Comparison of ENCODE assay signal across 8 cellular contexts in the genomic region with DNA sequence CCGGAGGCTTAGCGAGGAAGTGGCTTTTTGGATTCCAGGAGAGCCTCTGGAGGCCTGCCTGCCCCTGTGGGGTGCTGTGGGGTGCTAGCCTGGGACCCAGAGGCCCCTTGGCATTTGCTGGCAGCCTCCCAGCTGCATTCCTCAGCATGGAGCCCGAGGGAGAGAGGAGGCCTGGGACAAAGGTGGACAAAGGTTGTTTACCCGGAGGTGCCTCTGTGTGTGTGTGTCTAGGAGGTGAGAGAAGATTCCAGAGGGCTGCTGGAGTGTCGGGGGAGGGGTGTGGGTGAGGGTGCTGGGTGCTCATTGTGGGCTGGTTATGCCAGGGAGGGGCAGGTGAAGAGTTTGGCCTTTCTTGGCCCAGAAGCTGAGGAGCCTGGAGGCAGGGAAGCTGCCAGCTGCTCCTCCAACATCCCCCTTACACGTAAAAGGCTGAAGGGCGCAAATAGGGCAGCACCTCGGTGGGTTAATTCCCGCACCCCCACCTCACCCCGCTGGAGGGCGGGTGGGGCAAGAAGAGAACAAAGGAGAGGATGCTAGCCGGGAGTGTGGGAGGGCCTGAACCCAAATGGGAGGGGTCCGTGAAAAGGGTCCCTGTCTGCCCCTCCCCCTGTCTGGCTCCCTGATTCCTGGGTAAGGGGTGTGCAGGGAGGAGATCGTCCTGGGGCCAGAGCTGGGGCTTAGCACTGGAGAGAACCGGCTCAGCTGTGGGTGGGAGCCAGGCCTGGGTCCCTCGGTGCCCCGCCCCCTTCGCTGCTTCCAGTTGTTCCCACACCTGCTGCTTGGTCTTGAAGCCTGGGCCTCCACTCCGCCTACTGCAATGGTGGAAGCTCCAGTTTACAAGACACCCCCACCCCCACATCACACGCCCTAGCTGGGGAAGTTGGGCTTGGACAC. TPM values are rescaled to one million over a fixed set of nuclear protein-coding genes. Genes with fewer than 3 reads are reported as not detected.
DNase-seq lines count a peak whose midpoint lies in the region; ATAC-seq and TF ChIP-seq lines count a peak whose summit lies in the region.

No MANE protein-coding gene starts in this region.

- H2AFZ ChIP-seq in MM.1S (ENCODE audit: low read length) (peak overlapping the region; percentile 10; the same call in 1 of the 2 replicates), mammary epithelial cell (ENCODE audit: low read depth, low read length) (peak overlapping the region; percentile 34)

- no peak for TF ChIP-seq CTCF in MM.1S (IDR thresholded peaks at IDR 0.05; ENCODE audit: low read length)
- TF ChIP-seq CTCF in mammary epithelial cell (conservative IDR thresholded peaks at IDR 0.05 in 1 of 2, IDR thresholded peaks at IDR 0.05 in 1 of 2; ENCODE audit: extremely low read depth in 1 of 2, insufficient read depth in 1 of 2, low read depth in 1 of 2, low read length in 2 of 2), result no peak
- no peak for TF ChIP-seq CTCF in lower lobe of right lung (IDR thresholded peaks at IDR 0.05)
- TF ChIP-seq CTCF in upper lobe of left lung (IDR thresholded peaks at IDR 0.05), result no peak

- in situ Hi-C loops in mammary epithelial cell (cut with MboI; ENCODE audit: low sequenced_read_pairs in 2 of 2), result no loop called here

- 9% methylated on average over 10 of the region's 20 CpGs for WGBS in mammary epithelial cell (ENCODE audit: low coverage, missing lambda C conversion rate)
- 41 to 47% methylated on average over 12 to 20 of the region's 20 CpGs for WGBS in upper lobe of left lung, 2 donors

- peak overlapping the region; percentile 79 for H3K27ac ChIP-seq in BLaER1
- H3K27ac ChIP-seq in MM.1S (ENCODE audit: low read length), result no peak overlapping the region
- H3K27ac ChIP-seq in mammary epithelial cell (ENCODE audit: insufficient read depth, low read depth, low read length), result peak overlapping the region; percentile 99
- H3K27ac ChIP-seq in lower lobe of right lung, result peak overlapping the region; percentile 90
- H3K27ac ChIP-seq in upper lobe of left lung, result peak overlapping the region; percentile 76 to 91 (median 86)

- H3K9ac ChIP-seq in BLaER1 (peak overlapping the region; percentile 61), MM.1S (ENCODE audit: low read length) (no peak overlapping the region), mammary epithelial cell (ENCODE audit: insufficient read depth, low read length) (peak overlapping the region; percentile 98)

- H4K20me1 ChIP-seq in BLaER1 (no peaks in the 10 kb centered on the region), MM.1S (ENCODE audit: insufficient read depth, low read length) (no peaks in the 10 kb centered on the region), mammary epithelial cell (ENCODE audit: insufficient read depth, low read length) (no peaks in the 10 kb centered on the region)

- H3F3A ChIP-seq in MM.1S (ENCODE audit: insufficient read depth, low read length), result no peaks in the 10 kb centered on the region

- CTCF ChIA-PET in mammary epithelial cell (lab: Charles Lee; ENCODE audit: low non-redundant PET), result interaction anchor here (1.3 kb wide), 1 partner anchor 36 kb away, joined by 8 read pairs; the partner anchor contains the start of gene ACBD4

- no peaks in the 10 kb centered on the region for H3K79me2 ChIP-seq in MM.1S (ENCODE audit: low read length)
- peaks cover 2% of the 10 kb centered on the region for H3K79me2 ChIP-seq in mammary epithelial cell (ENCODE audit: insufficient read depth, low read length)

- peaks cover 44% of the 10 kb centered on the region for H3K4me1 ChIP-seq in BLaER1
- H3K4me1 ChIP-seq in MM.1S (ENCODE audit: low read length), result no peaks in the 10 kb centered on the region
- peaks cover 55% of the 10 kb centered on the region for H3K4me1 ChIP-seq in mammary epithelial cell (ENCODE audit: insufficient read depth, low read length)
- H3K4me1 ChIP-seq in lower lobe of right lung, result peaks cover 34% of the 10 kb centered on the region
- peaks cover 37 to 43% (median 40%) of the 10 kb centered on the region in 4 donors for H3K4me1 ChIP-seq in upper lobe of left lung

- intact Hi-C loops in mammary epithelial cell (cut with micrococcal nuclease) (loop anchor here (1.0 to 2.0 kb wide), 5 partner anchors 10 to 36 kb away; partner anchors contain the start of genes ACBD4, HEXIM1 and HEXIM2), lower lobe of right lung (cut with DNase I) (no loop called here)

- H3K9me2 ChIP-seq in MM.1S (replicated peaks; ENCODE audit: insufficient read depth, low read length), result no peaks in the 10 kb centered on the region

- dilution Hi-C loops in mammary epithelial cell (cut with HindIII; ENCODE audit: low sequenced_read_pairs), result no loop called here

- H3K4me2 ChIP-seq in BLaER1 (peak overlapping the region; percentile 92), MM.1S (ENCODE audit: low read depth, low read length) (no peak overlapping the region), mammary epithelial cell (ENCODE audit: insufficient read depth, low read depth, low read length) (peak overlapping the region; percentile 93)

- no peak for TF ChIP-seq POLR2A in upper lobe of left lung (IDR thresholded peaks at IDR 0.05)

- peak overlapping the region; percentile 37; the same call in 1 of the 2 replicates for H3K4me3 ChIP-seq in BLaER1
- no peak overlapping the region for H3K4me3 ChIP-seq in MM.1S (ENCODE audit: low read length)
- peak overlapping the region; percentile 40 to 58 (median 49) for H3K4me3 ChIP-seq in mammary epithelial cell (replicated peaks in 1 of 3; ENCODE audit: insufficient read depth in 1 of 3, low read depth in 2 of 3, low read length in 3 of 3)
- H3K4me3 ChIP-seq in lower lobe of right lung, result peak overlapping the region; percentile 46
- peak overlapping the region in 3 of 4 donors; percentile 3 to 39 (median 39) for H3K4me3 ChIP-seq in upper lobe of left lung

- H3K27me3 ChIP-seq in BLaER1 (no peaks in the 10 kb centered on the region), MM.1S (replicated peaks; ENCODE audit: insufficient read depth, low read length) (no peaks in the 10 kb centered on the region), mammary epithelial cell (ENCODE audit: insufficient read depth, low read length) (no peaks in the 10 kb centered on the region), lower lobe of right lung (ENCODE audit: low read depth) (no peaks in the 10 kb centered on the region), upper lobe of left lung (no peaks in the 10 kb centered on the region)

- H3K36me3 ChIP-seq in BLaER1, result peaks cover 11% of the 10 kb centered on the region; the same call in 1 of the 2 replicates
- H3K36me3 ChIP-seq in MM.1S (replicated peaks; ENCODE audit: insufficient read depth, low read length), result no peaks in the 10 kb centered on the region
- no peaks in the 10 kb centered on the region for H3K36me3 ChIP-seq in mammary epithelial cell (ENCODE audit: insufficient read depth, low read length)
- no peaks in the 10 kb centered on the region for H3K36me3 ChIP-seq in lower lobe of right lung
- H3K36me3 ChIP-seq in upper lobe of left lung, result no peaks in the 10 kb centered on the region

- BruUV-seq in mammary epithelial cell (replicated peaks; lab: Mats Ljungman, UMichigan), result TSS peak; percentile 70

- peak; percentile 71 to 73 for ATAC-seq in lower lobe of right lung
- peak; percentile 20 to 71 for ATAC-seq in upper lobe of left lung (ENCODE audit: low FRiP score in 2 of 2)

- TF ChIP-seq EP300 in upper lobe of left lung (IDR thresholded peaks at IDR 0.05), result no peak

- H3K9me3 ChIP-seq in BLaER1 (no peaks in the 10 kb centered on the region), MM.1S (replicated peaks; ENCODE audit: insufficient read depth, low read length) (no peaks in the 10 kb centered on the region), mammary epithelial cell (replicated peaks; ENCODE audit: insufficient read depth, low read length) (no peaks in the 10 kb centered on the region), lower lobe of right lung (no peaks in the 10 kb centered on the region), upper lobe of left lung (no peaks in the 10 kb centered on the region)

- no peak for DNase-seq in MM.1S
- peak; percentile 84 for DNase-seq in mammary epithelial cell
- DNase-seq in lower lobe of right lung, result peak; percentile 68
- DNase-seq in upper lobe of left lung, result peak in 1 of 2 donors; percentile 43
- DNase-seq in dedifferentiated amniotic fluid mesenchymal stem cell (ENCODE audit: extremely low spot score), result no peak
- no peak for DNase-seq in NCI-H1048 (lab: John Stamatoyannopoulos, UW)
- no peak for DNase-seq in inferior parietal cortex (ENCODE audit: extremely low spot score)

RNA-seq across cellular contexts. Expression of gene HEXIM2, which starts 9.9 kb away (rescaled TPM):
- total RNA-seq in mammary epithelial cell (1 to 10 TPM; 2.8 to 7.7 TPM), lower lobe of right lung (6.4 TPM), upper lobe of left lung (10 to 100 TPM in 2 of 6 donors, 1 to 10 TPM in 4; 4.1 to 14.7 (median 9.3) TPM)
- polyA plus RNA-seq in mammary epithelial cell, result 4.0 TPM
- polyA minus RNA-seq in mammary epithelial cell, result not detected

RNA-seq across cellular contexts. Expression of gene HEXIM1, which starts 23.3 kb away (rescaled TPM):
- total RNA-seq in mammary epithelial cell (10 to 100 TPM; 20.5 to 35.2 TPM), lower lobe of right lung (33.9 TPM), upper lobe of left lung (10 to 100 TPM; 19.9 to 43.8 (median 32.3) TPM)
- polyA plus RNA-seq in mammary epithelial cell, result 16.7 TPM
- 12.4 TPM for polyA minus RNA-seq in mammary epithelial cell

RNA-seq across cellular contexts. Expression of gene ACBD4, which starts 36.1 kb away (rescaled TPM):
- total RNA-seq in mammary epithelial cell (1 to 10 TPM; 6.5 to 8.1 TPM), lower lobe of right lung (16.6 TPM), upper lobe of left lung (10 to 100 TPM in 5 of 6 donors, 1 to 10 TPM in 1; 9.7 to 68.1 (median 23.4) TPM)
- 3.1 TPM for polyA plus RNA-seq in mammary epithelial cell
- 3.4 TPM for polyA minus RNA-seq in mammary epithelial cell

RNA-seq across cellular contexts. Expression of gene PLCD3, which starts 39.3 kb away (rescaled TPM):
- total RNA-seq in mammary epithelial cell (100 to 1,000 TPM in 1 of 2 donors, 10 to 100 TPM in 1; 79.4 to 185 TPM), lower lobe of right lung (38.3 TPM), upper lobe of left lung (10 to 100 TPM; 24.2 to 65.6 (median 50.6) TPM)
- 171 TPM for polyA plus RNA-seq in mammary epithelial cell
- 166 TPM for polyA minus RNA-seq in mammary epithelial cell

RNA-seq across cellular contexts. Expression of gene FMNL1, which starts 50.1 kb away (rescaled TPM):
- total RNA-seq in mammary epithelial cell (1 to 10 TPM; 1.5 to 3.5 TPM), lower lobe of right lung (87.0 TPM), upper lobe of left lung (100 to 1,000 TPM in 3 of 6 donors, 10 to 100 TPM in 3; 42.9 to 119 (median 98.3) TPM)
- polyA plus RNA-seq in mammary epithelial cell, result 2.0 TPM
- 8.4 TPM for polyA minus RNA-seq in mammary epithelial cell

Comparison
In these comparisons a context has a peak if more than half of its experiments do, and no peak if none do; other contexts are left out.
1. DNase-seq: peak in mammary epithelial cell (single experiment) and lower lobe of right lung (single experiment); none in MM.1S (single experiment), dedifferentiated amniotic fluid mesenchymal stem cell (single experiment), NCI-H1048 (single experiment) and inferior parietal cortex (single experiment).